In genomic region chr16:87835882-87836331, GRCh38 we compare ENCODE assay signal across 20 cellular contexts. TPM values are rescaled to one million over a fixed set of nuclear protein-coding genes. Genes with fewer than 3 reads are reported as not detected.
DNase-seq lines count a peak whose midpoint lies in the region; ATAC-seq, FAIRE-seq and TF ChIP-seq lines count a peak whose summit lies in the region.
"Had no signal": no experiment of that assay in that cellular context is flagged by ENCODE, and none has a peak within 500 bp of the region (broad histone marks: within the 10 kb centered on the region; RNA-seq: fewer than 3 reads in every experiment).

No MANE protein-coding gene starts in this region.

- H3K27ac Mint-ChIP-seq in CD4-positive, alpha-beta T cell: no peak overlapping the region
- H3K27ac Mint-ChIP-seq: dendritic cell treated with granulocyte-macrophage colony-stimulating factor and Interleukin-4, amounts not matched to agents 40 ng/mL and 50 ng/mL, for 4 days; nephron had no signal

- 58% methylated on average over 10 of the region's 20 CpGs for WGBS in A549 (ENCODE audit: missing lambda C conversion rate)
- 66 to 83% (median 78%) methylated on average over 12 to 20 of the region's 20 CpGs for WGBS in heart left ventricle, 4 donors

- peak overlapping the region; percentile 79 for H3K4me2 ChIP-seq in A549
- peak overlapping the region; percentile 78 to 96 (median 89) for H3K4me2 ChIP-seq in BLaER1 treated with 17β-estradiol and CSF1 and Interleukin-3, amounts not matched to agents 10 nM and 100 nM

- no peak for TF ChIP-seq EP300 in A549 (IDR thresholded peaks at IDR 0.05)

- peaks cover 40% of the 10 kb centered on the region for H3K36me3 Mint-ChIP-seq in CD4-positive, alpha-beta T cell (ENCODE audit: low read depth)

- H4K20me1 ChIP-seq in BLaER1 treated with 17β-estradiol and CSF1 and Interleukin-3, amounts not matched to agents 10 nM and 100 nM: peaks cover 51 to 100% (median 99%) of the 10 kb centered on the region in 11 experiments; a peak in 21 of 22 replicates

- no peaks in the 10 kb centered on the region for H3K4me1 Mint-ChIP-seq in CD4-positive, alpha-beta T cell (ENCODE audit: low read depth)

- FAIRE-seq in A549 (lab: Jason Lieb, UNC): no peak
- FAIRE-seq: GM12891 had no signal

- peaks cover 81 to 100% (median 98%) of the 10 kb centered on the region in 11 experiments for H3K36me3 ChIP-seq in BLaER1 treated with 17β-estradiol and CSF1 and Interleukin-3, amounts not matched to agents 10 nM and 100 nM
- peaks cover 0 to 71% (median 0%) of the 10 kb centered on the region in 9 donors for H3K36me3 ChIP-seq in heart left ventricle
- H3K36me3 ChIP-seq: vagina had no signal

- peak overlapping the region; percentile 97 to 99 for H3K27ac ChIP-seq in A549
- H3K27ac ChIP-seq in BLaER1 treated with 17β-estradiol and CSF1 and Interleukin-3, amounts not matched to agents 10 nM and 100 nM: peak overlapping the region in 7 of 11 experiments; percentile 26 to 65 (median 56); a peak in 7 of 22 replicates
- peak overlapping the region in 4 of 12 donors; percentile 48 to 70 (median 60) for H3K27ac ChIP-seq in heart left ventricle
- H3K27ac ChIP-seq in CD4-positive, alpha-beta T cell (ENCODE audit: low read depth, low read length): no peak overlapping the region
- H3K27ac ChIP-seq: suprapubic skin, vagina had no signal

- no peak overlapping the region for H3K4me3 Mint-ChIP-seq in CD4-positive, alpha-beta T cell
- H3K4me3 Mint-ChIP-seq: dendritic cell treated with granulocyte-macrophage colony-stimulating factor and Interleukin-4, amounts not matched to agents 40 ng/mL and 50 ng/mL, for 4 days; nephron had no signal

- H3K4me1 ChIP-seq in A549 (peaks cover 100% of the 10 kb centered on the region), heart left ventricle (peaks cover 0 to 13% (median 4%) of the 10 kb centered on the region in 12 donors)
- peaks cover 81 to 100% (median 100%) of the 10 kb centered on the region in 10 experiments for H3K4me1 ChIP-seq in BLaER1 treated with 17β-estradiol and CSF1 and Interleukin-3, amounts not matched to agents 10 nM and 100 nM
- H3K4me1 ChIP-seq: suprapubic skin, vagina had no signal

- CTCF ChIA-PET in A549 (lab: Yijun Ruan, JAX): interaction anchor here (0.8 to 30.2 kb wide), 11 partner anchors 9 to 66 kb away, joined by 3 to 417 read pairs (median 5); partner anchors contain the start of gene SLC7A5
- CTCF ChIA-PET in CD4-positive, alpha-beta T cell (lab: Charles Lee): no interaction called here

- H3K9ac ChIP-seq in BLaER1 treated with 17β-estradiol and CSF1 and Interleukin-3, amounts not matched to agents 10 nM and 100 nM: peak overlapping the region in 6 of 11 experiments; percentile 35 to 71 (median 58); a peak in 12 of 22 replicates

- TF ChIP-seq RAD21 in A549 (conservative IDR thresholded peaks at IDR 0.05 in 1 of 2, IDR thresholded peaks at IDR 0.05 in 1 of 2): no peak

- intact Hi-C loops in heart left ventricle (cut with DNase I): no loop called here
- intact Hi-C loops in CD4-positive, alpha-beta T cell (cut with DNase I, micrococcal nuclease): no loop called here

- H3K4me3 ChIP-seq in A549: no peak overlapping the region
- peak overlapping the region in 1 of 10 experiments; percentile 26; a peak in 3 of 20 replicates for H3K4me3 ChIP-seq in BLaER1 treated with 17β-estradiol and CSF1 and Interleukin-3, amounts not matched to agents 10 nM and 100 nM
- H3K4me3 ChIP-seq in heart left ventricle: no peak overlapping the region
- H3K4me3 ChIP-seq: suprapubic skin, vagina had no signal

- H3K9me3 ChIP-seq in A549 (no peaks in the 10 kb centered on the region), heart left ventricle (no peaks in the 10 kb centered on the region)
- no peaks in the 10 kb centered on the region for H3K9me3 ChIP-seq in BLaER1 treated with 17β-estradiol and CSF1 and Interleukin-3, amounts not matched to agents 10 nM and 100 nM (replicated peaks in 1 of 11)
- H3K9me3 ChIP-seq in CD4-positive, alpha-beta T cell (ENCODE audit: control insufficient read depth, low read length): no peaks in the 10 kb centered on the region
- H3K9me3 ChIP-seq: suprapubic skin, vagina had no signal

- TF ChIP-seq POLR2A in A549 (IDR thresholded peaks at IDR 0.05; ENCODE audit: low read length) (no peak), heart left ventricle (IDR thresholded peaks at IDR 0.05) (no peak)

- ATAC-seq in A549: peak in 1 of 2 experiments; percentile 0; a peak in 1 of 6 replicates
- ATAC-seq in heart left ventricle: peak in 3 of 4 donors; percentile 41 to 73 (median 59)
- ATAC-seq in CD4-positive, alpha-beta T cell (ENCODE audit: poor library complexity): no peak

- POLR2A ChIA-PET in A549 (lab: Yijun Ruan, JAX): interaction anchor here (1.1 to 1.3 kb wide), 2 partner anchors 34 to 46 kb away, joined by 3 to 4 read pairs; partner anchors contain the start of gene SLC7A5
- POLR2A ChIA-PET in CD4-positive, alpha-beta T cell (lab: Charles Lee): no interaction called here

- TF ChIP-seq CTCF in A549 (IDR thresholded peaks at IDR 0.05) (no peak), heart left ventricle (IDR thresholded peaks at IDR 0.05) (no peak)
- TF ChIP-seq CTCF in CD4-positive, alpha-beta T cell (IDR thresholded peaks at IDR 0.05): no peak

- in situ Hi-C loops in KBM-7 (cut with MboI; ENCODE audit: low pct_unique_long_range_greater_than_20kb, low sequenced_read_pairs): no loop called here

- no peaks in the 10 kb centered on the region for H3K9me3 Mint-ChIP-seq in CD4-positive, alpha-beta T cell
- H3K9me3 Mint-ChIP-seq: dendritic cell treated with granulocyte-macrophage colony-stimulating factor and Interleukin-4, amounts not matched to agents 40 ng/mL and 50 ng/mL, for 4 days; nephron had no signal

- no peaks in the 10 kb centered on the region for H3K27me3 Mint-ChIP-seq in CD4-positive, alpha-beta T cell
- H3K27me3 Mint-ChIP-seq: dendritic cell treated with granulocyte-macrophage colony-stimulating factor and Interleukin-4, amounts not matched to agents 40 ng/mL and 50 ng/mL, for 4 days had no signal

- DNase-seq in A549 (ENCODE audit: low read depth in 1 of 2, low spot score in 1 of 2) (no peak), heart left ventricle (peak in 3 of 5 donors; percentile 48 to 71 (median 51)), KBM-7 (no peak)
- peak; percentile 18 to 19 for DNase-seq in activated T-cell treated with anti-CD3 and anti-CD28 coated beads, Interleukin-2, amount 50 U/mL, for 48 hours
- no peak for DNase-seq in CD4-positive, alpha-beta T cell
- no peak for DNase-seq in stimulated activated naive CD4-positive, alpha-beta T cell treated with Interleukin-2 at 50 U/mL for 16 hours (lab: John Stamatoyannopoulos, UW)
- DNase-seq: activated CD4-positive, alpha-beta T cell treated with anti-CD3 and anti-CD28 coated beads for 48 hours; activated gamma-delta T cell treated with Interleukin-2 at 50 U/mL for 16 hours; DMS79 treated with DMSO at 0.1 percent for 48 hours; midbrain; NCI-H1105; NCI-H2029 treated with DMSO at 0.1 percent for 48 hours; posterior cingulate gyrus; T-helper 1 cell had no signal

- H3K27me3 ChIP-seq in BLaER1 treated with 17β-estradiol and CSF1 and Interleukin-3, amounts not matched to agents 10 nM and 100 nM: peaks cover 0 to 27% (median 0%) of the 10 kb centered on the region in 11 experiments; a peak in 7 of 22 replicates
- no peaks in the 10 kb centered on the region for H3K27me3 ChIP-seq in heart left ventricle
- H3K27me3 ChIP-seq in CD4-positive, alpha-beta T cell (ENCODE audit: control insufficient read depth, insufficient read depth, low read length): no peaks in the 10 kb centered on the region
- H3K27me3 ChIP-seq: suprapubic skin, vagina had no signal

TF ChIP-seq in A549, 52 proteins besides CTCF, POLR2A, EP300 and RAD21:
- peak; percentile 16 to 48; a peak in 4 of 5 replicates for TF ChIP-seq JUN (IDR thresholded peaks at IDR 0.05)
- TF ChIP-seq E2F6 (IDR thresholded peaks at IDR 0.05; ENCODE audit: borderline replicate concordance, low read depth): 0 out of 2 replicates have a peak, but pooled peaks have one; percentile 31
- TF ChIP-seq KDM5A (IDR thresholded peaks at IDR 0.05): no peak

RNA-seq across cellular contexts. Expression of gene SLC7A5, which starts 33.4 kb away (rescaled TPM):
- polyA plus RNA-seq in A549 (2011; rRNA removed) (265 and 326 TPM in 2 replicates), A549 (2017; fragmentation: RNase III; extraction: RNeasy Plus Mini Kit Qiagen cat#74134 plus additional on column Dnase treatment) (903 to 1,096 TPM (median 972 TPM) in 3 replicates), heart left ventricle (1 to 10 TPM; 3.2 to 5.4 TPM)
- 971 and 1,312 TPM in 2 replicates for polyA plus RNA-seq in A549 (2012; cell fraction: cytosol; rRNA removed)
- 1,440 and 1,925 TPM in 2 replicates for polyA plus RNA-seq in A549 (2012; cell fraction: nucleus; rRNA removed)
- 237 and 354 TPM in 2 replicates for polyA minus RNA-seq in A549 (2011; rRNA and poly(A)+ RNA removed)
- total RNA-seq in heart left ventricle: 10 to 100 TPM in 1 of 9 donors, 1 to 10 TPM in 8; 1.7 to 12.2 (median 3.0) TPM
- 10 to 100 TPM; 80.3 to 85.3 TPM for total RNA-seq in CD4-positive, alpha-beta T cell

Comparison
In these comparisons a context has a peak if more than half of its experiments do, and no peak if none do; other contexts are left out.
1. DNase-seq: peak in activated T-cell treated with anti-CD3 and anti-CD28 coated beads, Interleukin-2, amount 50 U/mL, for 48 hours (2 of 2) and heart left ventricle (3 of 5); none in A549 (0 of 2), KBM-7 (single experiment), CD4-positive, alpha-beta T cell (0 of 10) and stimulated activated naive CD4-positive, alpha-beta T cell treated with Interleukin-2 at 50 U/mL for 16 hours (single experiment).
2. RNA of gene SLC7A5, which starts 33.4 kb away (total RNA-seq): 80.3 to 85.3 TPM in CD4-positive, alpha-beta T cell; 1.7 to 12.2 TPM in heart left ventricle; every median in the first group is over 4 times any median in the second.